In the genomic region with DNA sequence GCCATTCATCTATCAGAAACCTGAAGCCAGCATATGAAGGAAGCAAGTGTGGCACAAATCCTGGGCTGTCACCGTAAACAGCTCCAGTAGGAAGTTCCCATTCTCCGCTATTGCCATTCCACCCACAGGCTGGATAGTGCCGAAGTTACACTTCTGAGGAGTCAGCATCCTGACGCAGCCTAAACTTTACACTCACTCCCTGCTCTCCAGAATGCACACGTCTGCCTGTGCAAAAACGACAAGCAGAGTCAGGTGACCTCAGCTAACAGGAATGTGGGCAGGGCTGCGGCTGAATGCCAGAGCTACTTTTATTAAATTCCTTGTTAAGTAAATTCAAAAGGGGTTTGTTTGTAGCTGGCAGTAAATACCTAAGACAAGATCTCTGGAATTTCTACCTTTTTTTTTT, we compare ENCODE assay signal across 1 cellular context.
TF ChIP-seq lines count a peak whose summit lies in the region.

No MANE protein-coding gene starts in this region.

TF ChIP-seq in HepG2, 621 proteins besides CTCF, POLR2A, EP300 and RAD21 (continued from another document and continues in another):
- TF ChIP-seq CBFB (CRISPR knock-in tag; IDR thresholded peaks at IDR 0.05) (no peak), TOE1 (CRISPR knock-in tag; IDR thresholded peaks at IDR 0.05) (no peak), SSRP1 (CRISPR knock-in tag; IDR thresholded peaks at IDR 0.05) (no peak; the same call in 1 of the 2 replicates), ZNF225 (CRISPR knock-in tag; IDR thresholded peaks at IDR 0.05) (no peak), CBX1 (IDR thresholded peaks at IDR 0.05; ENCODE audit: low read depth) (no peak), ZNF670 (CRISPR knock-in tag; IDR thresholded peaks at IDR 0.05; ENCODE audit: borderline replicate concordance) (no peak), MXI1 (IDR thresholded peaks at IDR 0.05; ENCODE audit: borderline replicate concordance, low read depth, low read length) (no peak), JUN (CRISPR knock-in tag; IDR thresholded peaks at IDR 0.05) (peak; percentile 95), MXD1 (CRISPR knock-in tag; IDR thresholded peaks at IDR 0.05) (no peak), ZSCAN20 (CRISPR knock-in tag; IDR thresholded peaks at IDR 0.05; ENCODE audit: borderline replicate concordance) (no peak), SKI (IDR thresholded peaks at IDR 0.05; ENCODE audit: partially characterized antibody) (no peak), CREB1 (IDR thresholded peaks at IDR 0.05) (peak; percentile 56), CREB1 (CRISPR knock-in tag; IDR thresholded peaks at IDR 0.05) (no peak), ZNF10 (CRISPR knock-in tag; IDR thresholded peaks at IDR 0.05; ENCODE audit: borderline replicate concordance, low read depth) (no peak), THAP9 (CRISPR knock-in tag; IDR thresholded peaks at IDR 0.05; ENCODE audit: borderline replicate concordance) (no peak), NR2F2 (IDR thresholded peaks at IDR 0.05; ENCODE audit: borderline replicate concordance, low read depth) (no peak), ZSCAN31 (CRISPR knock-in tag; IDR thresholded peaks at IDR 0.05; ENCODE audit: low read depth) (peak; percentile 40; the same call in 1 of the 2 replicates), ZNF367 (CRISPR knock-in tag; IDR thresholded peaks at IDR 0.05; ENCODE audit: borderline replicate concordance) (no peak), ZNF512B (CRISPR knock-in tag; IDR thresholded peaks at IDR 0.05; ENCODE audit: borderline replicate concordance) (no peak), ZNF569 (CRISPR knock-in tag; IDR thresholded peaks at IDR 0.05; ENCODE audit: borderline replicate concordance) (no peak), ADNP (CRISPR knock-in tag; IDR thresholded peaks at IDR 0.05) (no peak), ZNF781 (CRISPR knock-in tag; IDR thresholded peaks at IDR 0.05; ENCODE audit: borderline replicate concordance, not compliant biosample characterization) (no peak), GFI1 (CRISPR knock-in tag; IDR thresholded peaks at IDR 0.05; ENCODE audit: borderline replicate concordance) (no peak), U2AF2 (IDR thresholded peaks at IDR 0.05; ENCODE audit: low read depth, low read length) (no peak), HDAC2 (CRISPR knock-in tag; IDR thresholded peaks at IDR 0.05) (peak; percentile 39; the same call in 1 of the 2 replicates), HMG20A (CRISPR knock-in tag; IDR thresholded peaks at IDR 0.05; ENCODE audit: borderline replicate concordance) (peak; percentile 28; the same call in 1 of the 2 replicates), ZNF143 (CRISPR knock-in tag; IDR thresholded peaks at IDR 0.05) (no peak), XRCC5 (optimal IDR thresholded peaks at IDR 0.05; ENCODE audit: low read length) (no peak), RBM22 (optimal IDR thresholded peaks at IDR 0.05; ENCODE audit: low read length) (peak; percentile 78), ELF1 (CRISPR knock-in tag; IDR thresholded peaks at IDR 0.05) (no peak), CEBPG (CRISPR knock-in tag; IDR thresholded peaks at IDR 0.05) (peak; percentile 46), ZNF543 (CRISPR knock-in tag; IDR thresholded peaks at IDR 0.05) (no peak), MAFG (CRISPR knock-in tag; IDR thresholded peaks at IDR 0.05) (no peak), TRAFD1 (CRISPR knock-in tag; IDR thresholded peaks at IDR 0.05; ENCODE audit: borderline replicate concordance) (no peak), ZNF136 (CRISPR knock-in tag; IDR thresholded peaks at IDR 0.05; ENCODE audit: low read depth) (no peak), TBL1XR1 (IDR thresholded peaks at IDR 0.05; ENCODE audit: borderline replicate concordance, low read length, partially characterized antibody) (no peak), TP53 (CRISPR knock-in tag; conservative IDR thresholded peaks at IDR 0.05) (no peak), ATM (IDR thresholded peaks at IDR 0.05; ENCODE audit: borderline replicate concordance) (no peak), ZBTB7A (CRISPR knock-in tag; IDR thresholded peaks at IDR 0.05) (no peak), SALL1 (CRISPR knock-in tag; IDR thresholded peaks at IDR 0.05) (peak; percentile 71; the same call in 1 of the 2 replicates), ZBTB10 (CRISPR knock-in tag; IDR thresholded peaks at IDR 0.05; ENCODE audit: borderline replicate concordance) (no peak)
- TF ChIP-seq, protein P1, sequence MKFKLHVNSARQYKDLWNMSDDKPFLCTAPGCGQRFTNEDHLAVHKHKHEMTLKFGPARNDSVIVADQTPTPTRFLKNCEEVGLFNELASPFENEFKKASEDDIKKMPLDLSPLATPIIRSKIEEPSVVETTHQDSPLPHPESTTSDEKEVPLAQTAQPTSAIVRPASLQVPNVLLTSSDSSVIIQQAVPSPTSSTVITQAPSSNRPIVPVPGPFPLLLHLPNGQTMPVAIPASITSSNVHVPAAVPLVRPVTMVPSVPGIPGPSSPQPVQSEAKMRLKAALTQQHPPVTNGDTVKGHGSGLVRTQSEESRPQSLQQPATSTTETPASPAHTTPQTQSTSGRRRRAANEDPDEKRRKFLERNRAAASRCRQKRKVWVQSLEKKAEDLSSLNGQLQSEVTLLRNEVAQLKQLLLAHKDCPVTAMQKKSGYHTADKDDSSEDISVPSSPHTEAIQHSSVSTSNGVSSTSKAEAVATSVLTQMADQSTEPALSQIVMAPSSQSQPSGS (CRISPR knock-in tag; IDR thresholded peaks at IDR 0.05) = peak; percentile 98
- TF ChIP-seq, protein P2, sequence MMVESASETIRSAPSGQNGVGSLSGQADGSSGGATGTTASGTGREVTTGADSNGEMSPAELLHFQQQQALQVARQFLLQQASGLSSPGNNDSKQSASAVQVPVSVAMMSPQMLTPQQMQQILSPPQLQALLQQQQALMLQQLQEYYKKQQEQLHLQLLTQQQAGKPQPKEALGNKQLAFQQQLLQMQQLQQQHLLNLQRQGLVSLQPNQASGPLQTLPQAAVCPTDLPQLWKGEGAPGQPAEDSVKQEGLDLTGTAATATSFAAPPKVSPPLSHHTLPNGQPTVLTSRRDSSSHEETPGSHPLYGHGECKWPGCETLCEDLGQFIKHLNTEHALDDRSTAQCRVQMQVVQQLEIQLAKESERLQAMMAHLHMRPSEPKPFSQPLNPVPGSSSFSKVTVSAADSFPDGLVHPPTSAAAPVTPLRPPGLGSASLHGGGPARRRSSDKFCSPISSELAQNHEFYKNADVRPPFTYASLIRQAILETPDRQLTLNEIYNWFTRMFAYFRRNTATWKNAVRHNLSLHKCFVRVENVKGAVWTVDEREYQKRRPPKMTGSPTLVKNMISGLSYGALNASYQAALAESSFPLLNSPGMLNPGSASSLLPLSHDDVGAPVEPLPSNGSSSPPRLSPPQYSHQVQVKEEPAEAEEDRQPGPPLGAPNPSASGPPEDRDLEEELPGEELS (CRISPR knock-in tag; IDR thresholded peaks at IDR 0.05) = peak; percentile 50
- TF ChIP-seq, protein P3, sequence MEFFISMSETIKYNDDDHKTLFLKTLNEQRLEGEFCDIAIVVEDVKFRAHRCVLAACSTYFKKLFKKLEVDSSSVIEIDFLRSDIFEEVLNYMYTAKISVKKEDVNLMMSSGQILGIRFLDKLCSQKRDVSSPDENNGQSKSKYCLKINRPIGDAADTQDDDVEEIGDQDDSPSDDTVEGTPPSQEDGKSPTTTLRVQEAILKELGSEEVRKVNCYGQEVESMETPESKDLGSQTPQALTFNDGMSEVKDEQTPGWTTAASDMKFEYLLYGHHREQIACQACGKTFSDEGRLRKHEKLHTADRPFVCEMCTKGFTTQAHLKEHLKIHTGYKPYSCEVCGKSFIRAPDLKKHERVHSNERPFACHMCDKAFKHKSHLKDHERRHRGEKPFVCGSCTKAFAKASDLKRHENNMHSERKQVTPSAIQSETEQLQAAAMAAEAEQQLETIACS (CRISPR knock-in tag; IDR thresholded peaks at IDR 0.05) = no peak
- TF ChIP-seq, protein P4, sequence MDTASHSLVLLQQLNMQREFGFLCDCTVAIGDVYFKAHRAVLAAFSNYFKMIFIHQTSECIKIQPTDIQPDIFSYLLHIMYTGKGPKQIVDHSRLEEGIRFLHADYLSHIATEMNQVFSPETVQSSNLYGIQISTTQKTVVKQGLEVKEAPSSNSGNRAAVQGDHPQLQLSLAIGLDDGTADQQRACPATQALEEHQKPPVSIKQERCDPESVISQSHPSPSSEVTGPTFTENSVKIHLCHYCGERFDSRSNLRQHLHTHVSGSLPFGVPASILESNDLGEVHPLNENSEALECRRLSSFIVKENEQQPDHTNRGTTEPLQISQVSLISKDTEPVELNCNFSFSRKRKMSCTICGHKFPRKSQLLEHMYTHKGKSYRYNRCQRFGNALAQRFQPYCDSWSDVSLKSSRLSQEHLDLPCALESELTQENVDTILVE (CRISPR knock-in tag; IDR thresholded peaks at IDR 0.05) = no peak
